10 cellular contexts compared by ENCODE assay signal in the genomic region with DNA sequence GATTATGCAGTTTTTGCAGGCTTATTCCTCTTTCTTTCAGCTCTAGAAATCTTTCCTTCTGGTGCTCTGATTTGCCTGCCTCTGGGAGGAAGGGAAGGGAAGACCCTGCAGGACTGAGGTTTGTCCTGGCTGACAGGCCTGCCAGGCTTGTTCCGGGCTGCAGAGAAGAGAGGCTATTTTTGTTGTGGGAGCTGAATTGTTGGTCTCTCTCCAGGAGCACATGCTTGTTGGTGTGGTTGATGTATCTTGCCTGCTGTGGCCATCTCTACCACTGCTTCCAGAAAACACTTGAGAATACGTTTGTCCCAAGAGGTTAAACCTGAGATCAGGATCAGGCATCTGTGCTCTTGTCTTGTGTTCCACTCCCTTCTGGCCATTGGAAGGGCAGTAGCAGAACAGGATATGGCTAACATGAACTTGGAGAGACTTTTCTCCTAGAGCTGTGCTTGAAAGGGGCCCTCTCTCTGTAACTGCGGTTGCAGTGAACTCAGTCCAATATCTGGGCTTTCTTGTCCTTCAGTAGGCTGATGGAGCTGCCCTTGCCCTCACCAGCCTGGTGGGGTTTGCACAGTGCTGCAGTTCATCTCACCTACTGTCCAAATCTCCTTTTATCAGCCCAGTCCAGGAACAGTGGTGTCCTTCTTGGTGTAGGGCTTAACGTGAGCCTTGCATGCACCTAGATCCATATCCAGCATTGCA. TPM values are rescaled to one million over a fixed set of nuclear protein-coding genes. Genes with fewer than 3 reads are reported as not detected.
A peak's percentile ranks its signal among the peaks of the same experiment; 100 is the strongest.
DNase-seq lines count a peak whose midpoint lies in the region; ATAC-seq and TF ChIP-seq lines count a peak whose summit lies in the region.
"Had no signal": no experiment of that assay in that cellular context is flagged by ENCODE, and none has a peak within 500 bp of the region (broad histone marks: within the 10 kb centered on the region; RNA-seq: fewer than 3 reads in every experiment).

No MANE protein-coding gene starts in this region.

- peak overlapping the region in 3 of 4 donors; percentile 63 to 82 (median 66) for H3K27ac ChIP-seq in gastroesophageal sphincter

- DNase-seq in C1 segment of cervical spinal cord (lab: John Stamatoyannopoulos, UW) (peak in 10 of 14 donors; percentile 21 to 55 (median 43)), amniotic epithelial cell (ENCODE audit: low read depth) (peak; percentile 70), pons (ENCODE audit: low spot score) (peak; percentile 90)
- no peak for DNase-seq in stimulated activated naive CD8-positive, alpha-beta T cell treated with anti-CD3 and anti-CD28 coated beads, Interleukin-15, amount 100 ng/mL, for 72 hours
- DNase-seq: MM.1S; naive thymus-derived CD8-positive, alpha-beta T cell had no signal

- H3K36me3 ChIP-seq in gastroesophageal sphincter = peaks cover 0 to 38% of the 10 kb centered on the region in 2 donors

- H3K9me3 ChIP-seq in gastroesophageal sphincter = no peaks in the 10 kb centered on the region

- ATAC-seq in gastroesophageal sphincter = peak; percentile 88
- no peak for ATAC-seq in HG03432 (IDR thresholded peaks at IDR 0.05; ENCODE audit: unreplicated experiment)
- no peak for ATAC-seq in GM21390 (IDR thresholded peaks at IDR 0.05; ENCODE audit: unreplicated experiment)
- no peak for ATAC-seq in HG02870 (IDR thresholded peaks at IDR 0.05; ENCODE audit: unreplicated experiment)
- ATAC-seq in stimulated activated naive CD8-positive, alpha-beta T cell treated with anti-CD3 and anti-CD28 coated beads, Interleukin-15, amount 100 ng/mL, for 72 hours = no peak
- ATAC-seq: naive thymus-derived CD8-positive, alpha-beta T cell had no signal

- TF ChIP-seq POLR2A in gastroesophageal sphincter (IDR thresholded peaks at IDR 0.05) = no peak

- H3K9me3 Mint-ChIP-seq in stimulated activated naive CD8-positive, alpha-beta T cell treated with anti-CD3 and anti-CD28 coated beads, Interleukin-15, amount 100 ng/mL, for 72 hours = no peaks in the 10 kb centered on the region
- H3K9me3 Mint-ChIP-seq: naive thymus-derived CD8-positive, alpha-beta T cell had no signal

- peaks cover 0 to 60% (median 11%) of the 10 kb centered on the region in 3 donors for H3K4me1 ChIP-seq in gastroesophageal sphincter

- WGBS in gastroesophageal sphincter (ENCODE audit: low coverage in 1 of 2), 2 donors = 13% methylated on average over 2 of the region's 4 CpGs; no CpG with 5 or more reads in 1 of the 2 donors

- TF ChIP-seq EP300 in gastroesophageal sphincter (IDR thresholded peaks at IDR 0.05) = no peak

- no peaks in the 10 kb centered on the region for H3K27me3 Mint-ChIP-seq in stimulated activated naive CD8-positive, alpha-beta T cell treated with anti-CD3 and anti-CD28 coated beads, Interleukin-15, amount 100 ng/mL, for 72 hours
- H3K27me3 Mint-ChIP-seq: naive thymus-derived CD8-positive, alpha-beta T cell had no signal

- H3K27ac Mint-ChIP-seq in stimulated activated naive CD8-positive, alpha-beta T cell treated with anti-CD3 and anti-CD28 coated beads, Interleukin-15, amount 100 ng/mL, for 72 hours = no peak overlapping the region

- H3K4me3 Mint-ChIP-seq in stimulated activated naive CD8-positive, alpha-beta T cell treated with anti-CD3 and anti-CD28 coated beads, Interleukin-15, amount 100 ng/mL, for 72 hours = no peak overlapping the region
- H3K4me3 Mint-ChIP-seq: naive thymus-derived CD8-positive, alpha-beta T cell had no signal

- H3K4me1 Mint-ChIP-seq in stimulated activated naive CD8-positive, alpha-beta T cell treated with anti-CD3 and anti-CD28 coated beads, Interleukin-15, amount 100 ng/mL, for 72 hours = peaks cover 13% of the 10 kb centered on the region

- no peaks in the 10 kb centered on the region for H3K27me3 ChIP-seq in gastroesophageal sphincter

- TF ChIP-seq CTCF in gastroesophageal sphincter (IDR thresholded peaks at IDR 0.05) = no peak

- no peak overlapping the region for H3K4me3 ChIP-seq in gastroesophageal sphincter

RNA-seq across cellular contexts. Expression of gene SLC25A34, which starts 21.5 kb away (rescaled TPM):
- total RNA-seq in gastroesophageal sphincter = 1 to 10 TPM in 2 of 4 donors, under 1 TPM in 2; 0.10 to 2.0 (median 1.1) TPM

RNA-seq across cellular contexts. Expression of gene TMEM82, which starts 27.7 kb away (rescaled TPM):
- total RNA-seq in gastroesophageal sphincter = not detected
- total RNA-seq: naive thymus-derived CD8-positive, alpha-beta T cell had no signal

RNA-seq across cellular contexts. Expression of gene PLEKHM2, which starts 30.5 kb away (rescaled TPM):
- total RNA-seq in gastroesophageal sphincter = 10 to 100 TPM; 32.1 to 65.2 (median 41.8) TPM

RNA-seq across cellular contexts. Expression of gene FBLIM1, which starts 44.0 kb away (rescaled TPM):
- 100 to 1,000 TPM in 1 of 4 donors, 10 to 100 TPM in 3; 40.4 to 106 (median 47.0) TPM for total RNA-seq in gastroesophageal sphincter
- total RNA-seq: naive thymus-derived CD8-positive, alpha-beta T cell had no signal

Comparison
In these comparisons a context has a peak if more than half of its experiments do, and no peak if none do; other contexts are left out.
1. DNase-seq: peak in C1 segment of cervical spinal cord (10 of 14), amniotic epithelial cell (single experiment) and pons (single experiment); none in stimulated activated naive CD8-positive, alpha-beta T cell treated with anti-CD3 and anti-CD28 coated beads, Interleukin-15, amount 100 ng/mL, for 72 hours (0 of 2).